In the genomic region with DNA sequence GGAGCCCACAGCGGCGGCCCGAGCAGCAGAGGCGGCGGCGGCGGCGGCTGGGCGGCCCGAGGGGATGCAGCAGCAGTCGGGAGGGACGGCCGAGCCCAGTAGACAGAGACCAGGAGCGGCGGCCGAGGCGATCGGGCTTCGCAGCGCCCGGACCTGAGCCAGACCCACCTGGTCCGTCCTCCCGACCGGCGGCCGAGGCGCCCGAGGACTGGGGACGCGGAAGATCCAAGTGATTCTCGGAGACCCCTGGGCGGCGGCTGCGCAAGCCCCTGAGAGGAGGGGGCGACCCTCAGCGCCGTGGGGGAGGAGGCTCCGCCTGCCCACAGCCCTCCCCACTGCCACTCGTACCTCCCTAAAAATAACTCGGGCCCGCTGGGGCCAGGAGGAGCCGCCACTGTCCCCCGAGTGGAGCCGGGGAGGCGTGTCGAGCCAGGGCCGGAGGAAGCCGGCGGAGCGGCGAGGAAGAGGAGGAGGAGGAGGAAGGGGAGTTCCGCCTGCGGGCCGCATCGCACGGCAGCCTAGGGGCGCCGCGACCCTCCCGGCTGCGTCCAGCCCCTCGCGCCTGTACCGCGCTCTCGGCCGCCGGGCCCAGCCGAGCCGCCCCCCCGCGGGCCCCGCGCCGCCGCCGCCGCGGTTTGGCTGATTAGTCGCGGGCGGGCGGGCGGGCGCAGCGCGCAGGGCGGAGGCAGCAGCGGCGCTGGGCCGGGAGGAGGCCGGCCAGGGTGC, we compare ENCODE assay signal across 8 cellular contexts. TPM values are rescaled to one million over a fixed set of nuclear protein-coding genes. Genes with fewer than 3 reads are reported as not detected.
A peak's percentile ranks its signal among the peaks of the same experiment; 100 is the strongest.
DNase-seq lines count a peak whose midpoint lies in the region; ATAC-seq and TF ChIP-seq lines count a peak whose summit lies in the region.

No MANE protein-coding gene starts in this region.

- peak overlapping the region; percentile 66 to 86 for H3K9ac ChIP-seq in liver (ENCODE audit: low read depth in 1 of 2, low read length in 2 of 2)

- peak overlapping the region; percentile 69 for H3K4me3 ChIP-seq in Jurkat, Clone E6-1 (ENCODE audit: low read length)
- H3K4me3 ChIP-seq in liver (ENCODE audit: low read depth in 1 of 3, low read length in 3 of 3), result peak overlapping the region; percentile 68 to 98 (median 89)

- peak overlapping the region; percentile 88 for H3K4me3 Mint-ChIP-seq in dendritic cell treated with granulocyte-macrophage colony-stimulating factor and Interleukin-4, amounts not matched to agents 40 ng/mL and 50 ng/mL, for 4 days

- H3K36me3 Mint-ChIP-seq in dendritic cell treated with granulocyte-macrophage colony-stimulating factor and Interleukin-4, amounts not matched to agents 40 ng/mL and 50 ng/mL, for 4 days (ENCODE audit: low read depth), result peaks cover 8% of the 10 kb centered on the region

- TF ChIP-seq RAD21 in liver (IDR thresholded peaks at IDR 0.05), result no peak

- under 1% methylated on average over 92 of the region's 92 CpGs for WGBS in liver

- intact Hi-C loops in dendritic cell treated with granulocyte-macrophage colony-stimulating factor and Interleukin-4, amounts not matched to agents 40 ng/mL and 50 ng/mL, for 4 days (cut with micrococcal nuclease), result loop anchor here (2.0 kb wide), 1 partner anchor 71 kb away; no protein-coding TSS in a partner anchor

- no peaks in the 10 kb centered on the region for H3K27me3 ChIP-seq in liver (ENCODE audit: control insufficient read depth in 4 of 4, insufficient read depth in 4 of 4, low read length in 3 of 4)

- TF ChIP-seq CTCF in liver (IDR thresholded peaks at IDR 0.05; ENCODE audit: low read depth, low read length, missing input control), result no peak

- H3K9me3 ChIP-seq in liver (ENCODE audit: control insufficient read depth in 4 of 4, low read length in 3 of 4), result no peaks in the 10 kb centered on the region

- peaks cover under 1 to 30% (median 22%) of the 10 kb centered on the region in 4 donors for H3K4me1 ChIP-seq in liver (ENCODE audit: control insufficient read depth in 4 of 4, insufficient read depth in 4 of 4, low read length in 3 of 4)

- no peaks in the 10 kb centered on the region for H3K9me3 Mint-ChIP-seq in dendritic cell treated with granulocyte-macrophage colony-stimulating factor and Interleukin-4, amounts not matched to agents 40 ng/mL and 50 ng/mL, for 4 days

- peak overlapping the region; percentile 87 to 90 for H3K27ac ChIP-seq in liver (ENCODE audit: low read depth in 1 of 2, low read length in 2 of 2)

- DNase-seq in GM03348 (ENCODE audit: low spot score), result peak; percentile 85
- DNase-seq in Jurkat, Clone E6-1 (ENCODE audit: low read depth, low spot score), result no peak
- DNase-seq in activated CD4-positive, alpha-beta T cell treated with anti-CD3 and anti-CD28 coated beads for 4 hours, result peak; percentile 19
- peak; percentile 1 for DNase-seq in stimulated activated CD8-positive, alpha-beta memory T cell treated with anti-CD3 and anti-CD28 coated beads, Interleukin-15, amount 100 ng/mL, for 24 hours (ENCODE audit: low read depth)
- DNase-seq in NCI-H345 (lab: John Stamatoyannopoulos, UW), result no peak

- peaks cover 47% of the 10 kb centered on the region for H3K4me1 Mint-ChIP-seq in dendritic cell treated with granulocyte-macrophage colony-stimulating factor and Interleukin-4, amounts not matched to agents 40 ng/mL and 50 ng/mL, for 4 days (ENCODE audit: low read depth)

- peaks cover 23% of the 10 kb centered on the region for H3K27me3 Mint-ChIP-seq in dendritic cell treated with granulocyte-macrophage colony-stimulating factor and Interleukin-4, amounts not matched to agents 40 ng/mL and 50 ng/mL, for 4 days

- peak overlapping the region; percentile 93 for H3K27ac Mint-ChIP-seq in dendritic cell treated with granulocyte-macrophage colony-stimulating factor and Interleukin-4, amounts not matched to agents 40 ng/mL and 50 ng/mL, for 4 days

- no peaks in the 10 kb centered on the region for H3K36me3 ChIP-seq in liver (ENCODE audit: control insufficient read depth in 4 of 4, insufficient read depth in 3 of 4, low read depth in 1 of 4, low read length in 3 of 4)

- ATAC-seq in GM21737 (IDR thresholded peaks at IDR 0.05; ENCODE audit: unreplicated experiment), result peak; percentile 17

TF ChIP-seq in liver, 16 proteins besides CTCF, POLR2A, EP300 and RAD21:
- TF ChIP-seq TAF1 (conservative IDR thresholded peaks at IDR 0.05), result no peak
- no peak for TF ChIP-seq FOXA2 (IDR thresholded peaks at IDR 0.05)
- no peak for TF ChIP-seq EGR1 (IDR thresholded peaks at IDR 0.05; ENCODE audit: low read depth in 2 of 2)
- no peak for TF ChIP-seq SP1 (IDR thresholded peaks at IDR 0.05)
- TF ChIP-seq FOXA1 (IDR thresholded peaks at IDR 0.05), result no peak

RNA-seq across cellular contexts. Expression of gene RAPGEF2, which starts 0.7 kb away (rescaled TPM):
- polyA plus RNA-seq in Jurkat, Clone E6-1 (2012; ENCODE audit: insufficient read depth, insufficient read length), result 11.6 TPM
- 10 to 100 TPM; 54.8 to 90.4 TPM for total RNA-seq in liver
- 1 to 10 TPM; 7.3 to 9.6 TPM for polyA plus RNA-seq in liver

Comparison
In these comparisons a context has a peak if more than half of its experiments do, and no peak if none do; other contexts are left out.
1. DNase-seq: peak in GM03348 (single experiment), activated CD4-positive, alpha-beta T cell treated with anti-CD3 and anti-CD28 coated beads for 4 hours (2 of 2) and stimulated activated CD8-positive, alpha-beta memory T cell treated with anti-CD3 and anti-CD28 coated beads, Interleukin-15, amount 100 ng/mL, for 24 hours (single experiment); none in Jurkat, Clone E6-1 (single experiment) and NCI-H345 (single experiment).